Comparison of ENCODE assay signal across 21 cellular contexts in the genomic region with DNA sequence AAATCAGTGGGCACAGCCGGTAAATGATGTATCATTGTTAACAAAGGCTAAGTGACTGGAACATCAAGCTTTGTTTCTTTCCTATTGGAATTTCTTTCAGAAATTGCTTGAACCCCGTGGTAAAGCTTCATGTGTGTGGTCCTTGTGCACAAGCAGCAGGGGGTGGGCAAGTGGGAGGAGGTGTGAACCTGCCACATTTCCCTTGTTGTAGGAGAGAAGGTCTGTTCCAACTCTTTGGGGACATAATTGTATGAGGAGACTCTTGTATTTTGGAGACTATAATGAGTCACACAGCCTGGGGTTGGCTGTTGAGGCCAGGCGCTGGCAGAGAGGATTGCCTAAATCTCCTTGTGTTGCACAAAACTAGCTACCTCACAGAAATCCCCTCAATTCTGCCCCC.
DNase-seq lines count a peak whose midpoint lies in the region; ATAC-seq and TF ChIP-seq lines count a peak whose summit lies in the region.
"Had no signal": no experiment of that assay in that cellular context is flagged by ENCODE, and none has a peak within 500 bp of the region (broad histone marks: within the 10 kb centered on the region; RNA-seq: fewer than 3 reads in every experiment).

No MANE protein-coding gene starts in this region.

- H3K27me3 ChIP-seq in esophagus muscularis mucosa = peaks cover 0 to 6% (median 0%) of the 10 kb centered on the region in 4 donors
- H3K27me3 ChIP-seq: BE2C; BLaER1 treated with 17β-estradiol and CSF1 and Interleukin-3, amounts not matched to agents 10 nM and 100 nM had no signal

- intact Hi-C loops in esophagus muscularis mucosa (cut with DNase I) (no loop called here), Right ventricle myocardium superior (cut with DNase I) (no loop called here)

- H3K9me3 ChIP-seq in esophagus muscularis mucosa = no peaks in the 10 kb centered on the region
- H3K9me3 ChIP-seq: A549, BE2C, HAP-1 had no signal

- no peak for TF ChIP-seq CTCF in esophagus muscularis mucosa (IDR thresholded peaks at IDR 0.05)

- H3K36me3 ChIP-seq in esophagus muscularis mucosa = no peaks in the 10 kb centered on the region
- H3K36me3 ChIP-seq: BE2C; BLaER1 treated with 17β-estradiol and CSF1 and Interleukin-3, amounts not matched to agents 10 nM and 100 nM; HAP-1 had no signal

- H3K4me1 ChIP-seq in esophagus muscularis mucosa = no peaks in the 10 kb centered on the region
- H3K4me1 ChIP-seq: A549; BE2C; BLaER1 treated with 17β-estradiol and CSF1 and Interleukin-3, amounts not matched to agents 10 nM and 100 nM; HAP-1 had no signal

- peak; percentile 17 for DNase-seq in MV-4-11 (lab: John Stamatoyannopoulos, UW)
- DNase-seq in esophagus muscularis mucosa (ENCODE audit: extremely low spot score) = peak; percentile 83
- peak; percentile 11 for DNase-seq in occipital lobe (lab: John Stamatoyannopoulos, UW)
- DNase-seq in stimulated activated CD4-positive, alpha-beta T cell treated with anti-CD3 and anti-CD28 coated beads, Interleukin-4, amount 100 ng/mL, for 1 hour = no peak
- no peak for DNase-seq in UCSD-AML1 (lab: John Stamatoyannopoulos, UW; ENCODE audit: unreplicated experiment)
- DNase-seq in Right ventricle myocardium superior = no peak
- DNase-seq: 8988T; ACHN; AML-193; BE2C; CD4-positive, alpha-beta T cell; CD8-positive, alpha-beta memory T cell; DMS 273 treated with DMSO at 0.1 percent for 48 hours; DMS79; EL; GDM1; HFFc6 had no signal

- WGBS in esophagus muscularis mucosa = 78% methylated on average over 3 of the region's 3 CpGs

- no peak for TF ChIP-seq EP300 in esophagus muscularis mucosa (IDR thresholded peaks at IDR 0.05)

- H3K4me3 ChIP-seq in esophagus muscularis mucosa = no peak overlapping the region
- H3K4me3 ChIP-seq: A549; BLaER1 treated with 17β-estradiol and CSF1 and Interleukin-3, amounts not matched to agents 10 nM and 100 nM; GM23338; HAP-1 had no signal

- no peak overlapping the region for H3K27ac ChIP-seq in esophagus muscularis mucosa (replicated peaks in 1 of 4)
- H3K27ac ChIP-seq: A549; BLaER1 treated with 17β-estradiol and CSF1 and Interleukin-3, amounts not matched to agents 10 nM and 100 nM had no signal

- ATAC-seq in Right ventricle myocardium superior (ENCODE audit: poor library complexity) = no peak
- ATAC-seq: A549, GM23338 had no signal

- no peak for TF ChIP-seq POLR2A in esophagus muscularis mucosa (IDR thresholded peaks at IDR 0.05; ENCODE audit: low read depth)

Comparison
In these comparisons a context has a peak if more than half of its experiments do, and no peak if none do; other contexts are left out.
1. DNase-seq: peak in MV-4-11 (single experiment), esophagus muscularis mucosa (single experiment) and occipital lobe (single experiment); none in stimulated activated CD4-positive, alpha-beta T cell treated with anti-CD3 and anti-CD28 coated beads, Interleukin-4, amount 100 ng/mL, for 1 hour (single experiment), UCSD-AML1 (single experiment) and Right ventricle myocardium superior (single experiment).